In genomic region chr18:58785870-58786269, GRCh38 we compare ENCODE assay signal across 17 cellular contexts.
DNase-seq lines count a peak whose midpoint lies in the region; ATAC-seq, FAIRE-seq and TF ChIP-seq lines count a peak whose summit lies in the region.
"Had no signal": no experiment of that assay in that cellular context is flagged by ENCODE, and none has a peak within 500 bp of the region (broad histone marks: within the 10 kb centered on the region; RNA-seq: fewer than 3 reads in every experiment).

No MANE protein-coding gene starts in this region.

- no peaks in the 10 kb centered on the region for H3K9me2 ChIP-seq in MM.1S (replicated peaks; ENCODE audit: insufficient read depth, low read length)

- H3K27me3 ChIP-seq in ascending aorta (no peaks in the 10 kb centered on the region), keratinocyte (ENCODE audit: control insufficient read depth, extremely low read depth, insufficient read depth, low read length) (no peaks in the 10 kb centered on the region), suprapubic skin (no peaks in the 10 kb centered on the region), MM.1S (replicated peaks; ENCODE audit: insufficient read depth, low read length) (no peaks in the 10 kb centered on the region; the same call in 1 of the 2 replicates)
- H3K27me3 ChIP-seq: transverse colon had no signal

- H3K27ac Mint-ChIP-seq in HFFc6: peak overlapping the region; percentile 88
- H3K27ac Mint-ChIP-seq: activated naive CD8-positive, alpha-beta T cell treated with anti-CD3 and anti-CD28 coated beads, Interleukin-2, amount 10 ng/mL, durations not matched to agents 7 days and 5 days had no signal

- TF ChIP-seq CTCF in HFFc6 (IDR thresholded peaks at IDR 0.05): no peak
- no peak for TF ChIP-seq CTCF in ascending aorta (IDR thresholded peaks at IDR 0.05)
- TF ChIP-seq CTCF in keratinocyte (optimal IDR thresholded peaks at IDR 0.05 in 1 of 3, IDR thresholded peaks at IDR 0.05 in 1 of 3, conservative IDR thresholded peaks at IDR 0.05 in 1 of 3; ENCODE audit: extremely low read depth in 1 of 3, insufficient read depth in 2 of 3, low read length in 3 of 3): no peak
- TF ChIP-seq CTCF in suprapubic skin (IDR thresholded peaks at IDR 0.05): no peak
- TF ChIP-seq CTCF in MM.1S (IDR thresholded peaks at IDR 0.05; ENCODE audit: low read length): no peak

- intact Hi-C loops in ascending aorta (cut with DNase I): loop anchor here (5.0 kb wide), 2 partner anchors 71 to 191 kb away; no protein-coding TSS in a partner anchor

- no peaks in the 10 kb centered on the region for H3F3A ChIP-seq in MM.1S (ENCODE audit: insufficient read depth, low read length)

- peak overlapping the region; percentile 90 to 94 for H3K27ac ChIP-seq in ascending aorta
- H3K27ac ChIP-seq in keratinocyte (ENCODE audit: control insufficient read depth, insufficient read depth, low read length): peak overlapping the region; percentile 96
- H3K27ac ChIP-seq in suprapubic skin: peak overlapping the region; percentile 75
- no peak overlapping the region for H3K27ac ChIP-seq in MM.1S (ENCODE audit: low read length)

- H3K36me3 Mint-ChIP-seq in HFFc6 (ENCODE audit: low read depth): peaks cover 10% of the 10 kb centered on the region; the same call in 1 of the 2 replicates
- H3K36me3 Mint-ChIP-seq: activated naive CD8-positive, alpha-beta T cell treated with anti-CD3 and anti-CD28 coated beads, Interleukin-2, amount 10 ng/mL, durations not matched to agents 7 days and 5 days had no signal

- H3K79me2 ChIP-seq in keratinocyte (ENCODE audit: control insufficient read depth, insufficient read depth, low read length): no peaks in the 10 kb centered on the region
- H3K79me2 ChIP-seq in MM.1S (ENCODE audit: low read length): no peaks in the 10 kb centered on the region

- H3K4me3 Mint-ChIP-seq in HFFc6: peak overlapping the region; percentile 65; the same call in 1 of the 2 replicates
- H3K4me3 Mint-ChIP-seq: activated naive CD8-positive, alpha-beta T cell treated with anti-CD3 and anti-CD28 coated beads, Interleukin-2, amount 10 ng/mL, durations not matched to agents 7 days and 5 days had no signal

- H3K9me1 ChIP-seq in keratinocyte (ENCODE audit: control insufficient read depth, extremely low read depth, insufficient read depth, low read length): no peaks in the 10 kb centered on the region

- peak overlapping the region; percentile 85 for H3K9ac ChIP-seq in keratinocyte (ENCODE audit: control insufficient read depth, extremely low read depth, insufficient read depth, low read length)
- H3K9ac ChIP-seq in MM.1S (ENCODE audit: low read length): no peak overlapping the region

- FAIRE-seq in keratinocyte (lab: Jason Lieb, UNC): no peak
- FAIRE-seq: GM19239, HepG2 had no signal

- no peaks in the 10 kb centered on the region for H3K9me3 Mint-ChIP-seq in HFFc6
- H3K9me3 Mint-ChIP-seq: activated naive CD8-positive, alpha-beta T cell treated with anti-CD3 and anti-CD28 coated beads, Interleukin-2, amount 10 ng/mL, durations not matched to agents 7 days and 5 days had no signal

- TF ChIP-seq POLR2A in suprapubic skin (IDR thresholded peaks at IDR 0.05): no peak

- H3K36me3 ChIP-seq in ascending aorta: no peaks in the 10 kb centered on the region
- H3K36me3 ChIP-seq in keratinocyte (ENCODE audit: control insufficient read depth in 2 of 2, extremely low read depth in 1 of 2, insufficient read depth in 2 of 2, low read length in 2 of 2): no peaks in the 10 kb centered on the region
- no peaks in the 10 kb centered on the region for H3K36me3 ChIP-seq in suprapubic skin
- H3K36me3 ChIP-seq in MM.1S (replicated peaks; ENCODE audit: insufficient read depth, low read length): no peaks in the 10 kb centered on the region
- H3K36me3 ChIP-seq: HAP-1, transverse colon had no signal

- peaks cover 16 to 21% of the 10 kb centered on the region in 2 donors for H3K4me1 ChIP-seq in ascending aorta
- peaks cover 46% of the 10 kb centered on the region for H3K4me1 ChIP-seq in keratinocyte (ENCODE audit: control insufficient read depth, extremely low read depth, insufficient read depth, low read length)
- H3K4me1 ChIP-seq in suprapubic skin: peaks cover 35% of the 10 kb centered on the region
- H3K4me1 ChIP-seq in MM.1S (ENCODE audit: low read length): no peaks in the 10 kb centered on the region

- no peaks in the 10 kb centered on the region for H3K9me3 ChIP-seq in ascending aorta
- no peaks in the 10 kb centered on the region for H3K9me3 ChIP-seq in keratinocyte (ENCODE audit: control insufficient read depth, low read depth, low read length)
- no peaks in the 10 kb centered on the region for H3K9me3 ChIP-seq in suprapubic skin
- H3K9me3 ChIP-seq in MM.1S (replicated peaks; ENCODE audit: insufficient read depth, low read length): no peaks in the 10 kb centered on the region
- H3K9me3 ChIP-seq: HAP-1, transverse colon had no signal

- WGBS in suprapubic skin: 72% methylated on average over 4 of the region's 4 CpGs

- dilution Hi-C loops in keratinocyte (cut with MboI; ENCODE audit: extremely low pct_ligation_motif_present, low sequenced_read_pairs): loop anchor here (25.0 kb wide), 1 partner anchor 276 kb away; no protein-coding TSS in a partner anchor

- H3K27me3 Mint-ChIP-seq in HFFc6 (ENCODE audit: insufficient read depth): no peaks in the 10 kb centered on the region

- ATAC-seq in GM21619 (IDR thresholded peaks at IDR 0.05; ENCODE audit: unreplicated experiment): no peak
- ATAC-seq: HepG2 had no signal

- H4K20me1 ChIP-seq in keratinocyte (ENCODE audit: control insufficient read depth, extremely low read depth, insufficient read depth, low read length): no peaks in the 10 kb centered on the region
- H4K20me1 ChIP-seq in MM.1S (ENCODE audit: insufficient read depth, low read length): no peaks in the 10 kb centered on the region

- peak overlapping the region; percentile 89 for H3K4me2 ChIP-seq in keratinocyte (ENCODE audit: control insufficient read depth, extremely low read depth, insufficient read depth, low read depth, low read length)
- H3K4me2 ChIP-seq in MM.1S (ENCODE audit: low read depth, low read length): no peak overlapping the region

- H3K4me3 ChIP-seq in ascending aorta (no peak overlapping the region), keratinocyte (ENCODE audit: control insufficient read depth in 2 of 3, extremely low read depth in 1 of 3, insufficient read depth in 2 of 3, low read depth in 1 of 3, low read length in 3 of 3) (peak overlapping the region in 1 of 3 experiments; percentile 27), suprapubic skin (no peak overlapping the region), MM.1S (ENCODE audit: low read length) (no peak overlapping the region)
- H3K4me3 ChIP-seq: HAP-1, transverse colon had no signal

- H2AFZ ChIP-seq in keratinocyte (ENCODE audit: control insufficient read depth, low read length) (peak overlapping the region; percentile 33), MM.1S (ENCODE audit: low read length) (no peak overlapping the region)

- peaks cover 70% of the 10 kb centered on the region for H3K4me1 Mint-ChIP-seq in HFFc6 (ENCODE audit: low read depth)
- H3K4me1 Mint-ChIP-seq: activated naive CD8-positive, alpha-beta T cell treated with anti-CD3 and anti-CD28 coated beads, Interleukin-2, amount 10 ng/mL, durations not matched to agents 7 days and 5 days had no signal

- TF ChIP-seq EP300 in suprapubic skin (IDR thresholded peaks at IDR 0.05): no peak

- DNase-seq in HFFc6 (no peak), ascending aorta (ENCODE audit: low spot score in 2 of 2) (no peak), keratinocyte (ENCODE audit: low read depth, low spot score) (no peak), suprapubic skin (ENCODE audit: low spot score in 2 of 2) (no peak), 8988T (no peak), MM.1S (no peak)
- no peak for DNase-seq in activated T-cell treated with anti-CD3 and anti-CD28 coated beads, Interleukin-2, amount 50 U/mL, for 1 hour
- DNase-seq: activated naive CD8-positive, alpha-beta T cell treated with anti-CD3 and anti-CD28 coated beads, Interleukin-2, amount 10 ng/mL, durations not matched to agents 7 days and 5 days; glutamatergic neuron; NCI-H1694 treated with DMSO at 0.1 percent for 48 hours; NCI-H82; stimulated activated CD4-positive, alpha-beta T cell treated with anti-CD3 and anti-CD28 coated beads, Interleukin-15, amount 100 ng/mL, for 24 hours had no signal
